In genomic region chr18:49561127-49561376, GRCh38 we compare ENCODE assay signal across 1 cellular context.
TF ChIP-seq lines count a peak whose summit lies in the region.

No MANE protein-coding gene starts in this region.

TF ChIP-seq in endothelial cell of umbilical vein, 7 proteins besides CTCF, POLR2A, EP300 and RAD21 (continued from another document):
- TF ChIP-seq MYC (IDR thresholded peaks at IDR 0.05; ENCODE audit: low read depth, low read length), result no peak
- no peak for TF ChIP-seq POLR2AphosphoS5 (IDR thresholded peaks at IDR 0.05; ENCODE audit: insufficient read depth, low read depth, low read length)
TF ChIP-seq in endothelial cell of umbilical vein: peak in this region for 0.
